27 cellular contexts compared by ENCODE assay signal in the genomic region with DNA sequence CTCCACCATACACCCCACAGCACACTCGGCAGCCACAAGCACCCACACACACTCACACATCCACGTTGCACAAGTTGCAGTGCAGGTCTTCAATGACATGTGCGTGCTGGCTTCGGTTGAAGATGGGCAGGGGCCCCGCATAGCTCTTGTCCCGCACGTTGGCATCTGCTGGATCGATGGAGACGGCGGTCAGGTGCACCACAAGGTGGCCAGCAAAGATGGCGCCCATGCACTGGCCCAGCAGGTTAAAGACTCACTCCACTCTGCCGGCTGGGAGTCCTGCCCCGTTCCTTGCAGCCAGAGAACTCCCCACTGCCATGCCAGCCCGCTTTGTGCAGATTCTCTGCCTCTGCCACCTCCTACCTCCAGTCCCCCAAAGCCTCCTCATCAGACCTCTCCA. TPM values are rescaled to one million over a fixed set of nuclear protein-coding genes. Genes with fewer than 3 reads are reported as not detected.
"Had no signal": no experiment of that assay in that cellular context is flagged by ENCODE, and none has a peak within 500 bp of the region (broad histone marks: within the 10 kb centered on the region; RNA-seq: fewer than 3 reads in every experiment).

No MANE protein-coding gene starts in this region.

- H3K9me3 ChIP-seq: colonic mucosa, esophagus squamous epithelium, gastrocnemius medialis, heart left ventricle, left ventricle myocardium inferior had no signal

- H3K4me2 ChIP-seq: hepatocyte had no signal

- DNase-seq: colonic mucosa; cortex of kidney; effector CD8-positive, alpha-beta T cell; effector memory CD8-positive, alpha-beta T cell; erythroblast; esophagus squamous epithelium; foreskin fibroblast; foreskin melanocyte; gastrocnemius medialis; heart left ventricle; hypothalamus; immature natural killer cell; islet precursor cell; kidney; kidney glomerular epithelial cell; left colon; left ventricle myocardium inferior; mammary epithelial cell; midbrain; naive thymus-derived CD4-positive, alpha-beta T cell had no signal

- H2AFZ ChIP-seq: hepatocyte had no signal

- H3K27me3 ChIP-seq: colonic mucosa, esophagus squamous epithelium, gastrocnemius medialis, hepatocyte had no signal

- H3K4me3 ChIP-seq: colonic mucosa, esophagus squamous epithelium, gastrocnemius medialis, heart left ventricle, hepatocyte, left ventricle myocardium inferior, lung had no signal

- H3K36me3 ChIP-seq: colonic mucosa, esophagus squamous epithelium, gastrocnemius medialis, heart left ventricle, left ventricle myocardium inferior had no signal

- ATAC-seq: effector memory CD8-positive, alpha-beta T cell; esophagus mucosa; gastrocnemius medialis; heart left ventricle; left colon; left lobe of liver; naive thymus-derived CD4-positive, alpha-beta T cell had no signal

- H3K79me2 ChIP-seq: hepatocyte had no signal

- H3K27ac ChIP-seq: colonic mucosa, epithelial cell of prostate, esophagus squamous epithelium, gastrocnemius medialis, heart left ventricle, hepatocyte, left ventricle myocardium inferior had no signal

RNA-seq across cellular contexts. Expression of a gene that starts 7.6 kb away (rescaled TPM):
- total RNA-seq: mammary epithelial cell had no signal

RNA-seq across cellular contexts. Expression of a gene that starts 30.0 kb away (rescaled TPM):
- total RNA-seq: dermis microvascular lymphatic vessel endothelial cell, mononuclear cell had no signal
